8 cellular contexts compared by ENCODE assay signal in the genomic region with DNA sequence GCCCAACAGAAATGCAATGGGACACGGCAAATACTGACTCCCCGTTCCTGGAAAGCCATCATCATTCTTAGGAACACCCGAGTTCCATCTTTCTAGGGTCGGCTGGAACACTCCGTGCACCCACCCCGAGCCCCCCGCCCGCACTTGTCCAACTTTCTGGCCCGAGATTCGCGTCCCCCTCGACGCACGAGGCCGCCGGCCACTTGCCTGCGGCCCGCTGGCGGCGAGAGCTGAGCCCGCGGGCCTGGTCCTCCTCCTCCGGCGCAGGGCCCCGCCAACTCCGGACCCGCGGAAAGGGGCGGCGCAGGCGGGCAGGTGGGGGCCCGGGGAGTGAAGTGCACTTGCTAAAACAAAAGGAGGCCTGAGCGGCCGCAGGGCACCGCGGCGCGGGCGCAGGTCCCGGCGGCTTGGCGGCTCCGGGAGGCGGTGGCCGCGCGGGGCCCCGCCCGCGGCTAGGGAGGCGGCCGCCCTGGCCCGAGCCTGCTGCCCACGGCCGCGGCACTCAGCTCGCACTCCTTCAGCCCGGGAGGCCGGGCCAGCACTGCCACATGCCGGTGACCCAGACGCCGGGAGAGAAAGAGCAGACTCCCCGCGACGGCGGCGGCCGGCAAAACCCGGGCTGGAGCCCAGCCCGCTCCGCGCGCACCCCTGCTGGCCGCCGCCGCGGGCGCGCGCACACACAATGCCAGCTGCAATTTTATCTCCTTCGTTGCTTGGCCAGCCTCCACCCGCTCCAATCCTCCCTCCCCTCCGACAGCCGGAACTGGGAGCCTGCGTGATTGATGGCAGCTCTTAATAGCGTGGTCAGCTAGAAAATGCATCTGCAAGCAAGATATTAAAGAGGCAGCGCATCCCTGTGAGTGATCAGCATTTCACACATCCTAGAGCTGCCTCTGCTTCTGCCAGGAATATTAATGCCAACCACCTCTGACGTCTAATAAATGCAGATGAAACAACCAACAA.
DNase-seq lines count a peak whose midpoint lies in the region; ATAC-seq and TF ChIP-seq lines count a peak whose summit lies in the region.

No MANE protein-coding gene starts in this region.

- H3K79me2 ChIP-seq in SK-N-SH (ENCODE audit: insufficient read depth): peaks cover 49% of the 10 kb centered on the region

- WGBS in SK-N-SH (ENCODE audit: low lambda C conversion rate): 3% methylated on average over 21 of the region's 88 CpGs

- no peaks in the 10 kb centered on the region for H3K27me3 Mint-ChIP-seq in type B pancreatic cell

- H3F3A ChIP-seq in SK-N-SH (replicated peaks; ENCODE audit: insufficient read depth): peaks cover 42% of the 10 kb centered on the region

- H3K9ac ChIP-seq in SK-N-SH: peak overlapping the region; percentile 72; the same call in 1 of the 2 replicates

- peak; percentile 83 for DNase-seq in GM04504 (ENCODE audit: low read depth)
- peak; percentile 92 for DNase-seq in NAMALWA (ENCODE audit: low spot score)
- DNase-seq in SK-N-SH: peak; percentile 96
- DNase-seq in activated naive CD8-positive, alpha-beta T cell treated with anti-CD3 and anti-CD28 coated beads, Interleukin-2, amount 50 U/mL, for 16 hours (ENCODE audit: low read depth, low spot score): peak; percentile 1
- peak; percentile 95 for DNase-seq in Right ventricle myocardium superior
- DNase-seq in omental fat pad (ENCODE audit: low spot score): peak; percentile 50
- DNase-seq in type B pancreatic cell (ENCODE audit: extremely low spot score, unreplicated experiment): peak; percentile 92

- peak; percentile 32 to 89; a peak in 3 of 4 replicates for TF ChIP-seq EP300 in SK-N-SH (IDR thresholded peaks at IDR 0.05; ENCODE audit: borderline replicate concordance in 1 of 2, low read depth in 1 of 2, low read length in 1 of 2)

- no peak for TF ChIP-seq CTCF in HEK293 (tag by site-specific recombination; IDR thresholded peaks at IDR 0.05)
- TF ChIP-seq CTCF in SK-N-SH (IDR thresholded peaks at IDR 0.05): no peak
- no peak for TF ChIP-seq CTCF in omental fat pad (IDR thresholded peaks at IDR 0.05)
- TF ChIP-seq CTCF in type B pancreatic cell (conservative IDR thresholded peaks at IDR 0.05): no peak

- H3K36me3 ChIP-seq in HEK293 (ENCODE audit: control insufficient read depth in 2 of 2, insufficient read depth in 1 of 2, low read length in 2 of 2): no peaks in the 10 kb centered on the region
- H3K36me3 ChIP-seq in SK-N-SH (replicated peaks in 1 of 2; ENCODE audit: control insufficient read depth in 1 of 2, insufficient read depth in 2 of 2, low read length in 1 of 2): no peaks in the 10 kb centered on the region

- H3K4me1 Mint-ChIP-seq in type B pancreatic cell (ENCODE audit: unreplicated experiment): peaks cover 55% of the 10 kb centered on the region

- POLR2A ChIA-PET in HEK293 (lab: Yijun Ruan, JAX): interaction anchor here (0.6 to 2.0 kb wide), 14 partner anchors 8 to 651 kb away, joined by 3 to 19 read pairs (median 4); a partner anchor contains a TSS
- POLR2A ChIA-PET in SK-N-SH (lab: Yijun Ruan, JAX): interaction anchor here (0.8 to 1.7 kb wide), 6 partner anchors 21 to 146 kb away, joined by 3 to 8 read pairs (median 3); a partner anchor contains a TSS

- H3K4me3 ChIP-seq in HEK293 (ENCODE audit: low read depth, low read length): peak overlapping the region; percentile 65
- H3K4me3 ChIP-seq in SK-N-SH (ENCODE audit: low read depth in 2 of 2, low read length in 1 of 2): peak overlapping the region; percentile 51 to 64

- H3K9me3 Mint-ChIP-seq in type B pancreatic cell: no peaks in the 10 kb centered on the region

- H4K20me1 ChIP-seq in SK-N-SH (ENCODE audit: insufficient read depth): peaks cover 29% of the 10 kb centered on the region

- H3K9me3 ChIP-seq in HEK293 (ENCODE audit: control insufficient read depth, insufficient read depth, low read depth, low read length): no peaks in the 10 kb centered on the region
- H3K9me3 ChIP-seq in SK-N-SH: no peaks in the 10 kb centered on the region

- intact Hi-C loops in Right ventricle myocardium superior (cut with DNase I): no loop called here

- no peak; the same call in 1 of the 2 replicates for TF ChIP-seq RAD21 in SK-N-SH (IDR thresholded peaks at IDR 0.05; ENCODE audit: low read length)

- H3K4me3 Mint-ChIP-seq in type B pancreatic cell: peak overlapping the region; percentile 96

- H3K4me1 ChIP-seq in HEK293 (ENCODE audit: control insufficient read depth, insufficient read depth, low read length) (peaks cover 34% of the 10 kb centered on the region), SK-N-SH (ENCODE audit: control insufficient read depth in 1 of 2, insufficient read depth in 2 of 2, low read depth in 1 of 2, low read length in 1 of 2) (peaks cover 30 to 48% of the 10 kb centered on the region in 2 experiments; a peak in 3 of 4 replicates)

- peak overlapping the region; percentile 73; the same call in 1 of the 2 replicates for H3K4me2 ChIP-seq in SK-N-SH

- no peaks in the 10 kb centered on the region for H3K27me3 ChIP-seq in SK-N-SH (ENCODE audit: insufficient read depth)

- CTCF ChIA-PET in HEK293 (lab: Yijun Ruan, JAX) (interaction anchor here (0.6 to 2.9 kb wide), 10 partner anchors 11 to 321 kb away, joined by 3 to 17 read pairs (median 6); no protein-coding TSS in a partner anchor), SK-N-SH (lab: Yijun Ruan, JAX) (interaction anchor here (0.7 to 6.5 kb wide), 13 partner anchors 16 to 154 kb away, joined by 3 to 39 read pairs (median 5); no protein-coding TSS in a partner anchor)

- H2AFZ ChIP-seq in SK-N-SH (ENCODE audit: low read depth): peak overlapping the region; percentile 22; the same call in 1 of the 2 replicates

- H3K27ac ChIP-seq in HEK293 (ENCODE audit: extremely low read depth, low read depth, low read length) (peak overlapping the region; percentile 91), SK-N-SH (ENCODE audit: low read depth in 2 of 2, low read length in 1 of 2) (peak overlapping the region; percentile 73 to 93)

- ATAC-seq in Right ventricle myocardium superior (ENCODE audit: poor library complexity) (peak; percentile 93), omental fat pad (ENCODE audit: low FRiP score) (peak; percentile 93)

- peak overlapping the region; percentile 94 for H3K27ac Mint-ChIP-seq in type B pancreatic cell

- H3K9me2 ChIP-seq in SK-N-SH: no peaks in the 10 kb centered on the region

- H3K36me3 Mint-ChIP-seq in type B pancreatic cell: no peaks in the 10 kb centered on the region

TF ChIP-seq in HEK293, 187 proteins besides CTCF, POLR2A, EP300 and RAD21 (continues in another document):
- TF ChIP-seq, protein P1, sequence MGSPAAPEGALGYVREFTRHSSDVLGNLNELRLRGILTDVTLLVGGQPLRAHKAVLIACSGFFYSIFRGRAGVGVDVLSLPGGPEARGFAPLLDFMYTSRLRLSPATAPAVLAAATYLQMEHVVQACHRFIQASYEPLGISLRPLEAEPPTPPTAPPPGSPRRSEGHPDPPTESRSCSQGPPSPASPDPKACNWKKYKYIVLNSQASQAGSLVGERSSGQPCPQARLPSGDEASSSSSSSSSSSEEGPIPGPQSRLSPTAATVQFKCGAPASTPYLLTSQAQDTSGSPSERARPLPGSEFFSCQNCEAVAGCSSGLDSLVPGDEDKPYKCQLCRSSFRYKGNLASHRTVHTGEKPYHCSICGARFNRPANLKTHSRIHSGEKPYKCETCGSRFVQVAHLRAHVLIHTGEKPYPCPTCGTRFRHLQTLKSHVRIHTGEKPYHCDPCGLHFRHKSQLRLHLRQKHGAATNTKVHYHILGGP (tag by site-specific recombination; IDR thresholded peaks at IDR 0.05): peak; percentile 87; the same call in 1 of the 2 replicates
- TF ChIP-seq ZNF394 (tag by site-specific recombination; IDR thresholded peaks at IDR 0.05; ENCODE audit: borderline replicate concordance) (no peak; the same call in 1 of the 2 replicates), BCL11A (tag by site-specific recombination; IDR thresholded peaks at IDR 0.05; ENCODE audit: low read depth) (0 out of 2 replicates have a peak, but pooled peaks have one; percentile 44), GLI2 (tag by site-specific recombination; IDR thresholded peaks at IDR 0.05; ENCODE audit: borderline replicate concordance, low read depth) (no peak), ZNF791 (tag by site-specific recombination; IDR thresholded peaks at IDR 0.05) (no peak)

TF ChIP-seq in SK-N-SH, 30 proteins besides CTCF, POLR2A, EP300 and RAD21 (continues in another document):
- TF ChIP-seq NFIC (IDR thresholded peaks at IDR 0.05; ENCODE audit: borderline replicate concordance): peak; percentile 66
- no peak for TF ChIP-seq EZH2phosphoT487 (IDR thresholded peaks at IDR 0.05; ENCODE audit: borderline replicate concordance, low read depth)
- TF ChIP-seq, protein P2, sequence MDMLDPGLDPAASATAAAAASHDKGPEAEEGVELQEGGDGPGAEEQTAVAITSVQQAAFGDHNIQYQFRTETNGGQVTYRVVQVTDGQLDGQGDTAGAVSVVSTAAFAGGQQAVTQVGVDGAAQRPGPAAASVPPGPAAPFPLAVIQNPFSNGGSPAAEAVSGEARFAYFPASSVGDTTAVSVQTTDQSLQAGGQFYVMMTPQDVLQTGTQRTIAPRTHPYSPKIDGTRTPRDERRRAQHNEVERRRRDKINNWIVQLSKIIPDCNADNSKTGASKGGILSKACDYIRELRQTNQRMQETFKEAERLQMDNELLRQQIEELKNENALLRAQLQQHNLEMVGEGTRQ (IDR thresholded peaks at IDR 0.05; ENCODE audit: borderline replicate concordance, low read depth, low read length): no peak
- TF ChIP-seq MEF2A (IDR thresholded peaks at IDR 0.05; ENCODE audit: borderline replicate concordance, low read depth): peak; percentile 43; the same call in 1 of the 2 replicates
- peak; percentile 76 for TF ChIP-seq GATA2 (CRISPR knock-in tag; IDR thresholded peaks at IDR 0.05)

Comparison
In these comparisons a context has a peak if more than half of its experiments do, and no peak if none do; other contexts are left out.
1. Peak in every context shown above with its lines: DNase-seq, ATAC-seq, H3K4me3 ChIP-seq and H3K27ac ChIP-seq.
2. DNase-seq: peak in every context shown above with its lines; median percentile 96 in SK-N-SH; 95 in Right ventricle myocardium superior; 92 in NAMALWA; 92 in type B pancreatic cell; 83 in GM04504; 50 in omental fat pad; 1 in activated naive CD8-positive, alpha-beta T cell treated with anti-CD3 and anti-CD28 coated beads, Interleukin-2, amount 50 U/mL, for 16 hours.